ENCODE assay signal across 8 cellular contexts in genomic region chr1:204685236-204686006, GRCh38. TPM values are rescaled to one million over a fixed set of nuclear protein-coding genes. Genes with fewer than 3 reads are reported as not detected.
DNase-seq lines count a peak whose midpoint lies in the region; ATAC-seq lines count a peak whose summit lies in the region.

LRRN2 (minus strand) TSS chr1:204685738; CDS start chr1:204619992, 65,746 bp downstream.

- H4K91ac ChIP-seq in neuronal stem cell (ENCODE audit: low read depth, low read length, poor library complexity), result peak within 1 kb of the TSS; percentile 70

- H2BK5ac ChIP-seq in neuronal stem cell (ENCODE audit: low read length), result no peak within 1 kb of the TSS

- H3K4me3 ChIP-seq in neuronal stem cell (ENCODE audit: low read length in 2 of 2), result peak within 1 kb of the TSS; percentile 44 to 85

- H3K9ac ChIP-seq in neuronal stem cell (ENCODE audit: low read depth, low read length, poor library complexity), result peak within 1 kb of the TSS; percentile 93

- peaks cover 0 to 72% (median 18%) of the 10 kb centered on the region in 3 experiments for H3K27me3 ChIP-seq in neuronal stem cell (ENCODE audit: control insufficient read depth in 3 of 3, insufficient read depth in 3 of 3, low read depth in 1 of 3, low read length in 3 of 3)

- WGBS in neuronal stem cell (ENCODE audit: extremely low coverage in 2 of 2, insufficient read length in 2 of 2, insufficient replicate concordance in 1 of 2), 2 donors, result no CpG with 5 or more reads among the region's 84 CpGs

- DNase-seq in ELF-1 (ENCODE audit: low read depth, low spot score), result peak; percentile 36
- peak; percentile 14 for DNase-seq in NCI-H774 (lab: John Stamatoyannopoulos, UW)
- no peak for DNase-seq in neuronal stem cell (ENCODE audit: low spot score)
- no peak for DNase-seq in germinal center (ENCODE audit: low spot score)
- DNase-seq in inferior parietal cortex (ENCODE audit: extremely low spot score), result no peak
- DNase-seq in Kasumi-1 (lab: John Stamatoyannopoulos, UW), result no peak

- H3K4me2 ChIP-seq in neuronal stem cell (ENCODE audit: insufficient read depth, low read length, poor library complexity, severe bottlenecking), result peak within 1 kb of the TSS; percentile 94

- H2BK15ac ChIP-seq in neuronal stem cell (ENCODE audit: low read length), result peak within 1 kb of the TSS; percentile 49

- peak within 1 kb of the TSS; percentile 96 for H3K18ac ChIP-seq in neuronal stem cell (ENCODE audit: low read length)

- no peak within 1 kb of the TSS for H3K27ac ChIP-seq in neuronal stem cell (replicated peaks; ENCODE audit: low read length)

- peak within 1 kb of the TSS; percentile 84 for H2AFZ ChIP-seq in neuronal stem cell (ENCODE audit: low read length)

- peak within 1 kb of the TSS; percentile 40 for H2BK120ac ChIP-seq in neuronal stem cell (ENCODE audit: low read depth, low read length)

- peaks cover 2% of the 10 kb centered on the region for H3K79me1 ChIP-seq in neuronal stem cell (ENCODE audit: low read depth, low read length)

- no peaks in the 10 kb centered on the region for H3K9me3 ChIP-seq in neuronal stem cell (replicated peaks in 1 of 2; ENCODE audit: control insufficient read depth in 2 of 2, insufficient read depth in 1 of 2, low read depth in 1 of 2, low read length in 2 of 2)

- no peak within 1 kb of the TSS for H2BK12ac ChIP-seq in neuronal stem cell (ENCODE audit: low read length)

- H4K8ac ChIP-seq in neuronal stem cell (ENCODE audit: low read depth, low read length), result peak within 1 kb of the TSS; percentile 27

- peak; percentile 56 for ATAC-seq in esophagus mucosa
- ATAC-seq in GM18519 (IDR thresholded peaks at IDR 0.05; ENCODE audit: low FRiP score, unreplicated experiment), result no peak

- H3K36me3 ChIP-seq in neuronal stem cell (replicated peaks in 1 of 2; ENCODE audit: control insufficient read depth in 2 of 2, insufficient read depth in 2 of 2, low read length in 2 of 2), result no peaks in the 10 kb centered on the region

- peaks cover 4 to 9% of the 10 kb centered on the region in 2 donors for H3K4me1 ChIP-seq in neuronal stem cell (ENCODE audit: control insufficient read depth in 2 of 2, insufficient read depth in 1 of 2, low read depth in 1 of 2, low read length in 2 of 2)

- H2AK5ac ChIP-seq in neuronal stem cell (ENCODE audit: low read depth, low read length), result peak within 1 kb of the TSS; percentile 64

- peak within 1 kb of the TSS; percentile 48 for H3K23ac ChIP-seq in neuronal stem cell (ENCODE audit: low read depth, low read length, poor library complexity)

- H3K14ac ChIP-seq in neuronal stem cell (ENCODE audit: low read length), result peak within 1 kb of the TSS; percentile 65

- H3K4ac ChIP-seq in neuronal stem cell (ENCODE audit: low read length), result no peak within 1 kb of the TSS

RNA-seq across cellular contexts. Expression of gene LRRN2, which starts in this region (rescaled TPM):
- 0.72 TPM for total RNA-seq in esophagus mucosa
- polyA plus RNA-seq in neuronal stem cell (2013, experiment 1 of 2), result 7.0 TPM
- polyA plus RNA-seq in neuronal stem cell (2013, experiment 2 of 2), result 7.3 TPM

Comparison
In these comparisons a context has a peak if more than half of its experiments do, and no peak if none do; other contexts are left out.
1. Peak in ATAC-seq in esophagus mucosa; RNA of the gene not detected or under 1 TPM.
2. DNase-seq: peak in ELF-1 (single experiment) and NCI-H774 (single experiment); none in neuronal stem cell (single experiment), germinal center (single experiment), inferior parietal cortex (single experiment) and Kasumi-1 (0 of 2).